Comparison of ENCODE assay signal across 8 cellular contexts in genomic region chr11:66418168-66418985, GRCh38. TPM values are rescaled to one million over a fixed set of nuclear protein-coding genes. Genes with fewer than 3 reads are reported as not detected.
DNase-seq lines count a peak whose midpoint lies in the region; ATAC-seq and TF ChIP-seq lines count a peak whose summit lies in the region.

No MANE protein-coding gene starts in this region.

- no peak overlapping the region for H3K9ac ChIP-seq in KMS-11

- H3K4me1 ChIP-seq in KMS-11 (ENCODE audit: low read depth, poor library complexity, severe bottlenecking) = peaks cover 13% of the 10 kb centered on the region
- H3K4me1 ChIP-seq in SJCRH30 = no peaks in the 10 kb centered on the region
- H3K4me1 ChIP-seq in transverse colon = peaks cover 0 to 35% (median 3%) of the 10 kb centered on the region in 4 donors

- peak; percentile 26; the same call in 1 of the 2 replicates for TF ChIP-seq CTCF in KMS-11 (conservative IDR thresholded peaks at IDR 0.05; ENCODE audit: low read depth, low read length)
- peak; percentile 52 for TF ChIP-seq CTCF in foreskin fibroblast (IDR thresholded peaks at IDR 0.05; ENCODE audit: low read depth, low read length)
- TF ChIP-seq CTCF in osteocyte (IDR thresholded peaks at IDR 0.05) = peak; percentile 48
- peak in 4 of 5 experiments; percentile 13 to 32 (median 24) for TF ChIP-seq CTCF in transverse colon (IDR thresholded peaks at IDR 0.05)

- H3K79me2 ChIP-seq in KMS-11 (ENCODE audit: insufficient read depth, low read depth) = no peaks in the 10 kb centered on the region

- no peak overlapping the region for H3K4me3 Mint-ChIP-seq in osteocyte (ENCODE audit: unreplicated experiment)

- no peaks in the 10 kb centered on the region for H4K20me1 ChIP-seq in KMS-11 (ENCODE audit: insufficient read depth)

- peaks cover 10% of the 10 kb centered on the region for H3K27me3 Mint-ChIP-seq in osteocyte (ENCODE audit: unreplicated experiment)

- no peaks in the 10 kb centered on the region for H3K9me3 Mint-ChIP-seq in osteocyte (ENCODE audit: unreplicated experiment)

- in situ Hi-C loops in transverse colon (cut with MboI; ENCODE audit: low pct_ligation_motif_present in 1 of 4, low pct_unique_long_range_greater_than_20kb in 1 of 4, low sequenced_read_pairs in 3 of 4) = loop anchor here in 1 of 4 donors (25.0 kb wide), 1 partner anchor 419 kb away; the partner anchor contains the start of gene RCE1

- no peak for TF ChIP-seq POLR2A in transverse colon (IDR thresholded peaks at IDR 0.05)

- DNase-seq in DMS153 treated with DMSO at 0.1 percent for 48 hours (lab: John Stamatoyannopoulos, UW; ENCODE audit: unreplicated experiment) = peak; percentile 44
- DNase-seq in SJCRH30 = peak; percentile 73 to 76
- DNase-seq in activated naive CD4-positive, alpha-beta T cell (lab: John Stamatoyannopoulos, UW) = peak in 3 of 4 experiments; percentile 22 to 34 (median 29)
- DNase-seq in foreskin fibroblast = peak; percentile 90 to 95
- DNase-seq in osteocyte (ENCODE audit: extremely low spot score, unreplicated experiment) = peak; percentile 92
- DNase-seq in transverse colon = peak; percentile 56

- ATAC-seq in GM21447 (IDR thresholded peaks at IDR 0.05; ENCODE audit: unreplicated experiment) = no peak

- peak overlapping the region; percentile 41; the same call in 1 of the 2 replicates for H3K4me2 ChIP-seq in KMS-11

- H3K9me3 ChIP-seq in SJCRH30 (replicated peaks) (no peaks in the 10 kb centered on the region; the same call in 1 of the 2 replicates), transverse colon (no peaks in the 10 kb centered on the region)

- H3K36me3 Mint-ChIP-seq in osteocyte (ENCODE audit: unreplicated experiment) = peaks cover 2% of the 10 kb centered on the region

- no peak overlapping the region for H3K27ac ChIP-seq in KMS-11
- no peak overlapping the region for H3K27ac ChIP-seq in SJCRH30
- peak overlapping the region in 3 of 4 donors; percentile 53 to 55 (median 55) for H3K27ac ChIP-seq in transverse colon

- H2AFZ ChIP-seq in KMS-11 (ENCODE audit: low read depth) = no peak overlapping the region

- H3K36me3 ChIP-seq in KMS-11 (ENCODE audit: insufficient read depth) (no peaks in the 10 kb centered on the region), SJCRH30 (no peaks in the 10 kb centered on the region), transverse colon (no peaks in the 10 kb centered on the region)

- intact Hi-C loops in transverse colon (cut with DNase I; ENCODE audit: low total_unique reads) = no loop called here

- H3K4me1 Mint-ChIP-seq in osteocyte (ENCODE audit: unreplicated experiment) = peaks cover 20% of the 10 kb centered on the region

- TF ChIP-seq EP300 in transverse colon (IDR thresholded peaks at IDR 0.05; ENCODE audit: low read depth) = peak; percentile 41

- 7 to 13% methylated on average over 7 to 16 of the region's 16 CpGs for WGBS in transverse colon (ENCODE audit: low coverage in 1 of 2), 2 donors

- H3K27me3 ChIP-seq in KMS-11 (ENCODE audit: insufficient read depth, low read depth) (peaks cover 49% of the 10 kb centered on the region), SJCRH30 (no peaks in the 10 kb centered on the region; the same call in 1 of the 2 replicates), transverse colon (peaks cover 31% of the 10 kb centered on the region)

- H3K4me3 ChIP-seq in KMS-11 (IDR thresholded peaks at IDR 0.05; ENCODE audit: insufficient read depth, low read depth, low read length) = no peak overlapping the region
- H3K4me3 ChIP-seq in SJCRH30 = no peak overlapping the region
- H3K4me3 ChIP-seq in foreskin fibroblast (ENCODE audit: low read depth in 1 of 2, low read length in 2 of 2) = no peak overlapping the region
- H3K4me3 ChIP-seq in transverse colon = no peak overlapping the region

- H3K27ac Mint-ChIP-seq in osteocyte (ENCODE audit: unreplicated experiment) = peak overlapping the region; percentile 72

RNA-seq across cellular contexts. Expression of gene NPAS4, which starts 2.5 kb away (rescaled TPM):
- total RNA-seq in SJCRH30 (2014; rRNA removed; shearing (Covaris generic)) = not detected in 2 replicates
- total RNA-seq in osteocyte (0.11 and 0.18 TPM in 2 replicates), transverse colon (under 1 TPM in 1 of 4 donors, not detected in 3; 0.16 TPM)

RNA-seq across cellular contexts. Expression of gene MRPL11, which starts 20.3 kb away (rescaled TPM):
- total RNA-seq in SJCRH30 (2014; rRNA removed; shearing (Covaris generic)) = 86.7 and 102 TPM in 2 replicates
- total RNA-seq in osteocyte (42.1 and 45.4 TPM in 2 replicates), transverse colon (100 to 1,000 TPM in 1 of 4 donors, 10 to 100 TPM in 3; 39.6 to 127 (median 43.5) TPM)

RNA-seq across cellular contexts. Expression of gene SLC29A2, which starts 46.8 kb away (rescaled TPM):
- total RNA-seq in SJCRH30 (2014; rRNA removed; shearing (Covaris generic)) = 2.6 TPM in 2 replicates
- 2.0 and 3.6 TPM in 2 replicates for total RNA-seq in osteocyte
- total RNA-seq in transverse colon = 10 to 100 TPM in 3 of 4 donors, 1 to 10 TPM in 1; 7.5 to 32.4 (median 14.4) TPM

RNA-seq across cellular contexts. Expression of gene PELI3, which starts 48.3 kb away (rescaled TPM):
- total RNA-seq in SJCRH30 (2014; rRNA removed; shearing (Covaris generic)) = 5.1 and 6.9 TPM in 2 replicates
- total RNA-seq in osteocyte = 11.9 and 13.6 TPM in 2 replicates
- total RNA-seq in transverse colon = 10 to 100 TPM in 1 of 4 donors, 1 to 10 TPM in 3; 1.2 to 14.2 (median 7.8) TPM

Comparison
In these comparisons a context has a peak if more than half of its experiments do, and no peak if none do; other contexts are left out.
1. DNase-seq: peak in every context shown above with its lines; median percentile 92 in foreskin fibroblast; 92 in osteocyte; 74 in SJCRH30; 56 in transverse colon; 44 in DMS153 treated with DMSO at 0.1 percent for 48 hours; 29 in activated naive CD4-positive, alpha-beta T cell.
2. H3K27ac ChIP-seq: peak in transverse colon (3 of 4); none in KMS-11 (single experiment) and SJCRH30 (single experiment).
3. Peak in every context shown above with its lines, with median percentiles within 50 percentile points of each other: CTCF ChIP-seq.